Comparison of ENCODE assay signal across 8 cellular contexts in genomic region chr2:202377308-202377736, GRCh38. TPM values are rescaled to one million over a fixed set of nuclear protein-coding genes. Genes with fewer than 3 reads are reported as not detected.
DNase-seq lines count a peak whose midpoint lies in the region; ATAC-seq, FAIRE-seq and TF ChIP-seq lines count a peak whose summit lies in the region.

No MANE protein-coding gene starts in this region.

- POLR2A ChIA-PET in AG04450 (lab: Yijun Ruan, JAX), result no interaction called here
- POLR2A ChIA-PET in SK-N-SH (lab: Yijun Ruan, JAX), result interaction anchor here (0.7 kb wide), 1 partner anchor 1413 kb away, joined by 3 read pairs; no protein-coding TSS in a partner anchor
- POLR2A ChIA-PET in HepG2 (lab: Yijun Ruan, JAX), result interaction anchor here (1.2 kb wide), 1 partner anchor 108 kb away, joined by 3 read pairs; no protein-coding TSS in a partner anchor

- H3K27ac ChIP-seq in AG04450 (ENCODE audit: low read depth, low read length) (peak overlapping the region; percentile 88), SK-N-SH (ENCODE audit: low read depth in 2 of 2, low read length in 1 of 2) (peak overlapping the region; percentile 94 to 99), colonic mucosa (peak overlapping the region; percentile 99), HepG2 (ENCODE audit: extremely low read length, insufficient read depth, low read length) (peak overlapping the region; percentile 85)

- intact Hi-C loops in colonic mucosa (cut with DNase I), result no loop called here
- intact Hi-C loops in HepG2 (cut with micrococcal nuclease; ENCODE audit: unreplicated experiment), result loop anchor here (5.0 kb wide), 2 partner anchors 70 to 100 kb away; no protein-coding TSS in a partner anchor

- H3K4me3 ChIP-seq in AG04450 (ENCODE audit: low read depth, low read length) (peak overlapping the region; percentile 92), SK-N-SH (ENCODE audit: low read depth in 2 of 2, low read length in 1 of 2) (peak overlapping the region; percentile 93 to 97), colonic mucosa (peak overlapping the region; percentile 77), HepG2 (replicated peaks in 1 of 3; ENCODE audit: insufficient read depth in 1 of 3, low read depth in 2 of 3, low read length in 3 of 3) (peak overlapping the region; percentile 88 to 99 (median 95))

- peaks cover 36% of the 10 kb centered on the region for H3F3A ChIP-seq in SK-N-SH (replicated peaks; ENCODE audit: insufficient read depth)

- TF ChIP-seq CTCF in AG04450 (IDR thresholded peaks at IDR 0.05; ENCODE audit: low read depth, low read length) (no peak), SK-N-SH (IDR thresholded peaks at IDR 0.05) (no peak), colonic mucosa (IDR thresholded peaks at IDR 0.05) (no peak), HepG2 (CRISPR knock-in tag; IDR thresholded peaks at IDR 0.05) (no peak; the same call in 1 of the 2 replicates)

- no peak for TF ChIP-seq RAD21 in SK-N-SH (IDR thresholded peaks at IDR 0.05; ENCODE audit: low read length)
- TF ChIP-seq RAD21 in HepG2 (CRISPR knock-in tag; IDR thresholded peaks at IDR 0.05), result peak; percentile 47; the same call in 1 of the 2 replicates

- no peak for TF ChIP-seq POLR2A in HepG2 (IDR thresholded peaks at IDR 0.05; ENCODE audit: insufficient read depth in 1 of 2, low read depth in 2 of 2, low read length in 2 of 2)

- no peaks in the 10 kb centered on the region for H3K9me2 ChIP-seq in SK-N-SH

- H3K4me2 ChIP-seq in SK-N-SH, result peak overlapping the region; percentile 76
- H3K4me2 ChIP-seq in HepG2 (ENCODE audit: low read depth, low read length), result peak overlapping the region; percentile 80

- under 1% methylated on average over 19 of the region's 29 CpGs for WGBS in SK-N-SH (ENCODE audit: low lambda C conversion rate)
- WGBS in HepG2 (ENCODE audit: low lambda C conversion rate), result under 1% methylated on average over 26 of the region's 29 CpGs

- TF ChIP-seq EP300 in SK-N-SH (IDR thresholded peaks at IDR 0.05; ENCODE audit: borderline replicate concordance in 1 of 2, low read depth in 1 of 2, low read length in 1 of 2), result no peak
- TF ChIP-seq EP300 in HepG2 (IDR thresholded peaks at IDR 0.05; ENCODE audit: low read depth in 2 of 2, low read length in 2 of 2), result no peak
- no peak for TF ChIP-seq EP300 in HepG2 (CRISPR knock-in tag; IDR thresholded peaks at IDR 0.05; ENCODE audit: borderline replicate concordance)

- in situ Hi-C loops in HepG2 (cut with HindIII; ENCODE audit: extremely low pct_ligation_motif_present, low pct_unique_long_range_greater_than_20kb), result no loop called here

- H3K36me3 ChIP-seq in SK-N-SH (replicated peaks in 1 of 2; ENCODE audit: control insufficient read depth in 1 of 2, insufficient read depth in 2 of 2, low read length in 1 of 2) (peaks cover 0 to 9% of the 10 kb centered on the region in 2 experiments), colonic mucosa (no peaks in the 10 kb centered on the region), HepG2 (replicated peaks in 1 of 2; ENCODE audit: control insufficient read depth in 1 of 2, insufficient read depth in 2 of 2, low read length in 2 of 2) (no peaks in the 10 kb centered on the region)

- H3K9me3 ChIP-seq in AG04450 (ENCODE audit: control insufficient read depth, insufficient read depth, low read length), result peaks cover 5% of the 10 kb centered on the region; the same call in 1 of the 2 replicates
- no peaks in the 10 kb centered on the region for H3K9me3 ChIP-seq in SK-N-SH
- H3K9me3 ChIP-seq in colonic mucosa, result no peaks in the 10 kb centered on the region
- no peaks in the 10 kb centered on the region for H3K9me3 ChIP-seq in HepG2 (ENCODE audit: low read length)

- H4K20me1 ChIP-seq in SK-N-SH (ENCODE audit: insufficient read depth) (peaks cover 56% of the 10 kb centered on the region), HepG2 (ENCODE audit: insufficient read depth, low read length) (peaks cover 19% of the 10 kb centered on the region)

- ATAC-seq in GM19351 (IDR thresholded peaks at IDR 0.05; ENCODE audit: unreplicated experiment) (peak; percentile 15), HepG2 (peak; percentile 69), HG03378 (IDR thresholded peaks at IDR 0.05; ENCODE audit: unreplicated experiment) (no peak), HG02623 (IDR thresholded peaks at IDR 0.05; ENCODE audit: unreplicated experiment) (no peak)
- no peak for ATAC-seq in stimulated activated naive CD8-positive, alpha-beta T cell treated with anti-CD3 and anti-CD28 coated beads, Interleukin-15, Interleukin-2, amounts not matched to agents 100 U/mL and 50 U/mL, for 24 hours

- H3K79me2 ChIP-seq in SK-N-SH (ENCODE audit: insufficient read depth) (peaks cover 70% of the 10 kb centered on the region), HepG2 (ENCODE audit: insufficient read depth, low read length) (peaks cover 58% of the 10 kb centered on the region)

- H2AFZ ChIP-seq in SK-N-SH (ENCODE audit: low read depth) (no peak overlapping the region; the same call in 1 of the 2 replicates), HepG2 (ENCODE audit: low read length) (no peak overlapping the region)

- H3K4me1 ChIP-seq in SK-N-SH (ENCODE audit: control insufficient read depth in 1 of 2, insufficient read depth in 2 of 2, low read depth in 1 of 2, low read length in 1 of 2) (peaks cover 10 to 17% of the 10 kb centered on the region in 2 experiments; a peak in 3 of 4 replicates), colonic mucosa (no peaks in the 10 kb centered on the region), HepG2 (ENCODE audit: insufficient read depth, low read length) (peaks cover 54% of the 10 kb centered on the region)

- DNase-seq in AG04450 (ENCODE audit: low read depth, low spot score) (no peak), SK-N-SH (peak; percentile 65), colonic mucosa (peak; percentile 49), HepG2 (ENCODE audit: low spot score) (peak; percentile 38)
- peak; percentile 41 for DNase-seq in stimulated activated naive CD8-positive, alpha-beta T cell treated with anti-CD3 and anti-CD28 coated beads, Interleukin-15, Interleukin-2, amounts not matched to agents 100 U/mL and 50 U/mL, for 24 hours

- BruUV-seq in HepG2 (replicated peaks; lab: Mats Ljungman, UMichigan), result no TSS peak

- H3K9ac ChIP-seq in SK-N-SH (peak overlapping the region; percentile 98), colonic mucosa (ENCODE audit: low read depth in 2 of 2, low read length in 2 of 2) (peak overlapping the region; percentile 92 to 97), HepG2 (ENCODE audit: insufficient read depth, low read depth, low read length) (peak overlapping the region; percentile 82)

- FAIRE-seq in HepG2 (lab: Jason Lieb, UNC), result no peak

- H3K27me3 ChIP-seq in AG04450 (ENCODE audit: control insufficient read depth, insufficient read depth, low read length) (no peaks in the 10 kb centered on the region), SK-N-SH (ENCODE audit: insufficient read depth) (no peaks in the 10 kb centered on the region), colonic mucosa (no peaks in the 10 kb centered on the region), HepG2 (ENCODE audit: control insufficient read depth in 1 of 2, insufficient read depth in 2 of 2, low read length in 2 of 2) (no peaks in the 10 kb centered on the region; a peak in 1 of 5 replicates)

- CTCF ChIA-PET in AG04450 (lab: Charles Lee) (no interaction called here), SK-N-SH (lab: Yijun Ruan, JAX) (interaction anchor here (0.7 to 1.8 kb wide), 2 partner anchors 99 to 102 kb away, joined by 3 to 8 read pairs; no protein-coding TSS in a partner anchor), HepG2 (lab: Yijun Ruan, JAX; ENCODE audit: low intra/inter-chr PET ratio, low total read pairs) (no interaction called here)

TF ChIP-seq in SK-N-SH, 30 proteins besides CTCF, POLR2A, EP300 and RAD21 (continues in another document):
- TF ChIP-seq NFIC (IDR thresholded peaks at IDR 0.05; ENCODE audit: borderline replicate concordance), result no peak

TF ChIP-seq in HepG2, 621 proteins besides CTCF, POLR2A, EP300 and RAD21 (continues in another document):
- TF ChIP-seq ZNF549 (CRISPR knock-in tag; IDR thresholded peaks at IDR 0.05), result no peak

RNA-seq across cellular contexts. Expression of gene BMPR2, which starts 1.2 kb away (rescaled TPM):
- polyA plus RNA-seq in AG04450 (2011; rRNA removed) (58.7 and 78.1 TPM in 2 replicates), SK-N-SH (2012; rRNA removed) (10.2 and 14.0 TPM in 2 replicates), HepG2 (2011; rRNA removed) (9.9 and 10.3 TPM in 2 replicates)
- polyA minus RNA-seq in AG04450 (2011; rRNA and poly(A)+ RNA removed), result 152 and 217 TPM in 2 replicates
- 15.5 and 15.8 TPM in 2 replicates for polyA plus RNA-seq in SK-N-SH (2012; cell fraction: cytosol; rRNA removed)
- polyA plus RNA-seq in SK-N-SH (2012; cell fraction: nucleus; rRNA removed), result 5.1 and 10.4 TPM in 2 replicates
- total RNA-seq in colonic mucosa (10 to 100 TPM; 23.0 to 44.7 TPM), HepG2 (2016; rRNA removed; fragmentation: Illumina TruSeq; extraction: Trizol) (5.5 and 7.4 TPM in 2 replicates)
- 13.2 and 14.1 TPM in 2 replicates for total RNA-seq in HepG2 (2016; cell fraction: cytosol; rRNA removed; fragmentation: Illumina TruSeq; extraction: Trizol; ENCODE audit: low read depth)
- total RNA-seq in HepG2 (2016; cell fraction: insoluble cytoplasmic fraction; rRNA removed; fragmentation: Illumina TruSeq; extraction: Trizol), result 5.4 and 6.0 TPM in 2 replicates
- 5.9 and 6.9 TPM in 2 replicates for total RNA-seq in HepG2 (2016; cell fraction: membrane; rRNA removed; fragmentation: Illumina TruSeq; extraction: Trizol)
- 8.1 and 8.5 TPM in 2 replicates for total RNA-seq in HepG2 (2016; cell fraction: nucleus; rRNA removed; fragmentation: Illumina TruSeq; extraction: Trizol)
- polyA plus RNA-seq in HepG2 (2011; cell fraction: cytosol; rRNA removed), result 5.9 and 9.5 TPM in 2 replicates
- polyA plus RNA-seq in HepG2 (2011; cell fraction: nucleus; rRNA removed), result 4.3 and 4.8 TPM in 2 replicates
- polyA plus RNA-seq in HepG2 (2012), result 7.1 and 8.8 TPM in 2 replicates
- polyA plus RNA-seq in HepG2 (2016; cell fraction: cytosol; fragmentation: Illumina TruSeq; extraction: Trizol; ENCODE audit: low read depth), result 0.36 and 0.44 TPM in 2 replicates
- 8.8 and 9.2 TPM in 2 replicates for polyA plus RNA-seq in HepG2 (2016; cell fraction: insoluble cytoplasmic fraction; fragmentation: Illumina TruSeq; extraction: Trizol; ENCODE audit: low read depth)
- 2.0 and 2.2 TPM in 2 replicates for polyA plus RNA-seq in HepG2 (2016; cell fraction: membrane; fragmentation: Illumina TruSeq; extraction: Trizol; ENCODE audit: low read depth)
- polyA plus RNA-seq in HepG2 (2016; cell fraction: nucleus; fragmentation: Illumina TruSeq; extraction: Trizol; ENCODE audit: insufficient read depth, low read depth), result 10.9 and 11.7 TPM in 2 replicates
- polyA minus RNA-seq in HepG2 (2011; rRNA and poly(A)+ RNA removed; ENCODE audit: low replicate concordance), result 15.2 and 16.0 TPM in 2 replicates
- 21.4 and 27.0 TPM in 2 replicates for polyA minus RNA-seq in HepG2 (2011; cell fraction: cytosol; rRNA and poly(A)+ RNA removed)
- 16.5 and 23.7 TPM in 2 replicates for polyA minus RNA-seq in HepG2 (2011; cell fraction: nucleus; rRNA and poly(A)+ RNA removed)

Comparison
In these comparisons a context has a peak if more than half of its experiments do, and no peak if none do; other contexts are left out.
1. ATAC-seq: peak in GM19351 (single experiment) and HepG2 (single experiment); none in stimulated activated naive CD8-positive, alpha-beta T cell treated with anti-CD3 and anti-CD28 coated beads, Interleukin-15, Interleukin-2, amounts not matched to agents 100 U/mL and 50 U/mL, for 24 hours (single experiment), HG03378 (single experiment) and HG02623 (single experiment).
2. Peak in every context shown above with its lines, with median percentiles within 50 percentile points of each other: H3K27ac ChIP-seq, H3K4me3 ChIP-seq and H3K9ac ChIP-seq.